Comparison of ENCODE assay signal across 34 cellular contexts in genomic region chr11:31598454-31598853, GRCh38.
"Had no signal": no experiment of that assay in that cellular context is flagged by ENCODE, and none has a peak within 500 bp of the region (broad histone marks: within the 10 kb centered on the region; RNA-seq: fewer than 3 reads in every experiment).

No MANE protein-coding gene starts in this region.

- H3K9me3 ChIP-seq: MG63 had no signal

- H3K27me3 ChIP-seq: MG63 had no signal

- H3K36me3 ChIP-seq: MG63 had no signal

- DNase-seq: Karpas-422, Kasumi-1, MG63, MM.1S, MV-4-11, NCI-H1048, NCI-H1092, NCI-H1092 treated with DMSO at 0.1 percent for 48 hours, NCI-H1105, NCI-H1105 treated with DMSO at 0.1 percent for 48 hours, NCI-H1417, NCI-H1417 treated with DMSO at 0.1 percent for 48 hours, NCI-H1436, NCI-H1436 treated with DMSO at 0.1 percent for 48 hours, NCI-H146, NCI-H1694, NCI-H1694 treated with DMSO at 0.1 percent for 48 hours, NCI-H187, NCI-H187 treated with DMSO at 0.1 percent for 48 hours, NCI-H1930, NCI-H2029, NCI-H2029 treated with DMSO at 0.1 percent for 48 hours, NCI-H2081, NCI-H2081 treated with DMSO at 0.1 percent for 48 hours, NCI-H2107, NCI-H2171, NCI-H2171 treated with DMSO at 0.1 percent for 48 hours, NCI-H2227 treated with DMSO at 0.1 percent for 48 hours, NCI-H226, NCI-H345, NCI-H446, NCI-H446 treated with DMSO at 0.1 percent for 48 hours, NCI-H510A, NCI-H510A treated with DMSO at 0.1 percent for 48 hours had no signal

- H3K4me3 ChIP-seq: MG63 had no signal
